9 cellular contexts compared by ENCODE assay signal in genomic region chr15:69973102-69973714, GRCh38.
DNase-seq lines count a peak whose midpoint lies in the region; ATAC-seq, FAIRE-seq and TF ChIP-seq lines count a peak whose summit lies in the region.
"Had no signal": no experiment of that assay in that cellular context is flagged by ENCODE, and none has a peak within 500 bp of the region (broad histone marks: within the 10 kb centered on the region; RNA-seq: fewer than 3 reads in every experiment).

No MANE protein-coding gene starts in this region.

- H3K4me3 ChIP-seq in kidney epithelial cell (ENCODE audit: low read depth, low read length) (no peak overlapping the region), adrenal gland (no peak overlapping the region)
- H3K4me3 ChIP-seq: lung had no signal

- TF ChIP-seq CTCF in kidney epithelial cell (IDR thresholded peaks at IDR 0.05; ENCODE audit: insufficient read depth, low read length, poor library complexity, severe bottlenecking) (no peak), adrenal gland (IDR thresholded peaks at IDR 0.05) (no peak)

- 42 to 51% (median 44%) methylated on average over 6 of the region's 6 CpGs for WGBS in adrenal gland, 4 donors

- DNase-seq in CD1c-positive myeloid dendritic cell (ENCODE audit: extremely low spot score) (peak; percentile 23), HTR-8/SVneo (ENCODE audit: insufficient read length, low spot score) (peak; percentile 77), kidney epithelial cell (ENCODE audit: low read depth) (peak; percentile 18), DMS153 (lab: John Stamatoyannopoulos, UW) (no peak), NCI-H2171 (lab: John Stamatoyannopoulos, UW) (no peak), adrenal gland (no peak)
- peak; percentile 45 to 56 for DNase-seq in activated T-cell treated with anti-CD3 and anti-CD28 coated beads, Interleukin-2, amount 50 U/mL, for 48 hours

- no peak for TF ChIP-seq POLR2A in adrenal gland (IDR thresholded peaks at IDR 0.05)

- H3K9me3 ChIP-seq in adrenal gland (replicated peaks in 1 of 3), result no peaks in the 10 kb centered on the region

- intact Hi-C loops in adrenal gland (cut with DNase I), result no loop called here

- H3K36me3 ChIP-seq in kidney epithelial cell (ENCODE audit: control insufficient read depth, insufficient read depth, low read length), result no peaks in the 10 kb centered on the region
- no peaks in the 10 kb centered on the region for H3K36me3 ChIP-seq in adrenal gland (replicated peaks in 1 of 2)

- peaks cover 6% of the 10 kb centered on the region for H3K27me3 ChIP-seq in kidney epithelial cell (ENCODE audit: control insufficient read depth, insufficient read depth, low read length)
- no peaks in the 10 kb centered on the region for H3K27me3 ChIP-seq in adrenal gland

- H3K27ac ChIP-seq in adrenal gland, result no peak overlapping the region

- ATAC-seq in GM19455 (IDR thresholded peaks at IDR 0.05; ENCODE audit: unreplicated experiment), result no peak

- FAIRE-seq in HTR-8/SVneo (lab: Jason Lieb, UNC), result peak; percentile 9

- no peaks in the 10 kb centered on the region for H3K4me1 ChIP-seq in adrenal gland (replicated peaks in 1 of 2)

Comparison
In these comparisons a context has a peak if more than half of its experiments do, and no peak if none do; other contexts are left out.
1. DNase-seq: peak in CD1c-positive myeloid dendritic cell (single experiment), HTR-8/SVneo (single experiment), activated T-cell treated with anti-CD3 and anti-CD28 coated beads, Interleukin-2, amount 50 U/mL, for 48 hours (2 of 2) and kidney epithelial cell (single experiment); none in DMS153 (single experiment), NCI-H2171 (single experiment) and adrenal gland (0 of 7).